ENCODE assay signal across 18 cellular contexts in the genomic region with DNA sequence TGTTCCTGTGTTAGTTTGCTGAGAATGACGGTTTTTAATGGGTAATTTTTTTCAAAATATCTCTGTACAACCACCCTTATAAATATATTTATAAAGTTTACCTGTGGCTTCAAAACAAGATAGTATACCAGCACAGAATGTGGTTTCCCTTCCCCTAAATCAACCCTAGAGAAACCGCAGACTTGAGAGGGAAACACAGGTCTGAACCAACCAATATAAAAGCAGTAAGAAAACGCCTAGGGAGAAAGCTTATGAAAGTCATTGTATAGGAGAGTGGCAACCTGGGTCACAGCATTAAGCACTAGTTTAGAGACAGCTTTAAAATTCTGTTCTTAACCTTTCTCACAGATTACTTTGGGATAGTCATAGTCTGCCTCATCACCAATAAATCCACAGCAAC.
DNase-seq lines count a peak whose midpoint lies in the region; ATAC-seq and TF ChIP-seq lines count a peak whose summit lies in the region.
"Had no signal": no experiment of that assay in that cellular context is flagged by ENCODE, and none has a peak within 500 bp of the region (broad histone marks: within the 10 kb centered on the region; RNA-seq: fewer than 3 reads in every experiment).

No MANE protein-coding gene starts in this region.

- no peaks in the 10 kb centered on the region for H3K9me3 Mint-ChIP-seq in neural progenitor cell

- H3K36me3 ChIP-seq in Loucy (ENCODE audit: insufficient read depth, low read length) (no peaks in the 10 kb centered on the region), PC-3 (ENCODE audit: low read depth, low read length) (no peaks in the 10 kb centered on the region), neural progenitor cell (no peaks in the 10 kb centered on the region)

- ATAC-seq in GM21717 (IDR thresholded peaks at IDR 0.05; ENCODE audit: unreplicated experiment) (peak; percentile 88), PC-3 (no peak), HG02623 (IDR thresholded peaks at IDR 0.05; ENCODE audit: unreplicated experiment) (no peak), GM21381 (IDR thresholded peaks at IDR 0.05; ENCODE audit: unreplicated experiment) (no peak), Right ventricle myocardium superior (ENCODE audit: poor library complexity) (no peak)

- no TSS peak for BruUV-seq in PC-3 (replicated peaks; lab: Mats Ljungman, UMichigan)

- peaks cover 3% of the 10 kb centered on the region; the same call in 1 of the 2 replicates for H3K9me3 ChIP-seq in Loucy (ENCODE audit: insufficient read depth, low read depth, low read length)
- H3K9me3 ChIP-seq in PC-3 (ENCODE audit: low read length), result no peaks in the 10 kb centered on the region
- no peaks in the 10 kb centered on the region for H3K9me3 ChIP-seq in neural progenitor cell (ENCODE audit: low read depth)

- H3K4me3 Mint-ChIP-seq in neural progenitor cell, result no peak overlapping the region
- H3K4me3 Mint-ChIP-seq: CD4-positive, alpha-beta memory T cell; H9 had no signal

- H3K9me2 ChIP-seq in Loucy (replicated peaks; ENCODE audit: low read depth, low read length), result no peaks in the 10 kb centered on the region
- H3K9me2 ChIP-seq in PC-3 (replicated peaks; ENCODE audit: low read length), result no peaks in the 10 kb centered on the region

- H3K36me3 Mint-ChIP-seq in neural progenitor cell, result no peaks in the 10 kb centered on the region
- H3K36me3 Mint-ChIP-seq: CD4-positive, alpha-beta memory T cell had no signal

- peaks cover 32% of the 10 kb centered on the region for H3K4me1 ChIP-seq in Loucy (ENCODE audit: insufficient read depth, low read length, poor library complexity, severe bottlenecking)
- H3K4me1 ChIP-seq in PC-3 (ENCODE audit: insufficient read depth, low read length), result no peaks in the 10 kb centered on the region
- no peaks in the 10 kb centered on the region for H3K4me1 ChIP-seq in neural progenitor cell

- peak overlapping the region; percentile 41 for H3K9ac ChIP-seq in Loucy (ENCODE audit: low read depth, low read length, poor library complexity, severe bottlenecking)
- no peak overlapping the region for H3K9ac ChIP-seq in PC-3 (ENCODE audit: low read length)
- no peak overlapping the region for H3K9ac ChIP-seq in neural progenitor cell

- H3K4me3 ChIP-seq in Loucy (ENCODE audit: low read length, poor library complexity, severe bottlenecking), result peak overlapping the region; percentile 18
- no peak overlapping the region for H3K4me3 ChIP-seq in PC-3 (ENCODE audit: low read length)
- no peak overlapping the region for H3K4me3 ChIP-seq in neural progenitor cell

- peaks cover 2% of the 10 kb centered on the region for H3K27me3 Mint-ChIP-seq in neural progenitor cell (ENCODE audit: insufficient read depth, low read depth)
- H3K27me3 Mint-ChIP-seq: CD4-positive, alpha-beta memory T cell had no signal

- no peak overlapping the region for H3K27ac ChIP-seq in PC-3 (ENCODE audit: low read length)
- peak overlapping the region; percentile 25 for H3K27ac ChIP-seq in neural progenitor cell

- no peaks in the 10 kb centered on the region for H4K20me1 ChIP-seq in Loucy (ENCODE audit: insufficient read depth, low read length, poor library complexity, severe bottlenecking)
- H4K20me1 ChIP-seq in PC-3 (ENCODE audit: low read length), result no peaks in the 10 kb centered on the region
- no peaks in the 10 kb centered on the region for H4K20me1 ChIP-seq in neural progenitor cell (ENCODE audit: low read depth)

- H3K4me1 Mint-ChIP-seq in neural progenitor cell, result peaks cover 7% of the 10 kb centered on the region
- H3K4me1 Mint-ChIP-seq: CD4-positive, alpha-beta memory T cell; H9 had no signal

- TF ChIP-seq CTCF in Loucy (conservative IDR thresholded peaks at IDR 0.05; ENCODE audit: low read length), result no peak
- no peak for TF ChIP-seq CTCF in PC-3 (conservative IDR thresholded peaks at IDR 0.05; ENCODE audit: low read depth, low read length)
- no peak for TF ChIP-seq CTCF in neural progenitor cell (IDR thresholded peaks at IDR 0.05)

- intact Hi-C loops in PC-3 (cut with micrococcal nuclease) (no loop called here), Right ventricle myocardium superior (cut with DNase I) (no loop called here)

- H3K79me2 ChIP-seq in Loucy (ENCODE audit: insufficient read depth, low read length), result no peaks in the 10 kb centered on the region
- H3K79me2 ChIP-seq in PC-3 (ENCODE audit: low read length), result no peaks in the 10 kb centered on the region
- no peaks in the 10 kb centered on the region for H3K79me2 ChIP-seq in neural progenitor cell (ENCODE audit: low read depth)

- DNase-seq in PC-3, result peak; percentile 15
- DNase-seq in neural progenitor cell (ENCODE audit: low spot score), result no peak
- DNase-seq in Right ventricle myocardium superior, result no peak
- DNase-seq: C1 segment of cervical spinal cord; CD4-positive, alpha-beta memory T cell; COR-L47; DMS53; H9; NCI-H1105; NCI-H1436 treated with DMSO at 0.1 percent for 48 hours; NCI-H187 treated with DMSO at 0.1 percent for 48 hours; NCI-H446 treated with DMSO at 0.1 percent for 48 hours; NCI-H526; SHP77 had no signal

- H3K27me3 ChIP-seq in Loucy (ENCODE audit: insufficient read depth, low read length, poor library complexity, severe bottlenecking) (no peaks in the 10 kb centered on the region), PC-3 (ENCODE audit: low read length) (no peaks in the 10 kb centered on the region), neural progenitor cell (no peaks in the 10 kb centered on the region)

- H2AFZ ChIP-seq in Loucy (ENCODE audit: low read length) (peak overlapping the region; percentile 22; the same call in 1 of the 2 replicates), PC-3 (ENCODE audit: low read length) (no peak overlapping the region), neural progenitor cell (replicated peaks) (no peak overlapping the region)

- POLR2A ChIA-PET in PC-3 (lab: Charles Lee; ENCODE audit: unreplicated experiment), result no interaction called here

- H3F3A ChIP-seq in Loucy (ENCODE audit: low read depth) (no peaks in the 10 kb centered on the region), PC-3 (ENCODE audit: low read length, unreplicated experiment) (no peaks in the 10 kb centered on the region), neural progenitor cell (ENCODE audit: low read depth) (no peaks in the 10 kb centered on the region)

- H3K4me2 ChIP-seq in Loucy (ENCODE audit: low read depth, low read length, poor library complexity, severe bottlenecking) (peak overlapping the region; percentile 53), PC-3 (ENCODE audit: low read length) (no peak overlapping the region), neural progenitor cell (no peak overlapping the region)

- CTCF ChIA-PET in PC-3 (lab: Charles Lee), result no interaction called here

- no peak overlapping the region for H3K27ac Mint-ChIP-seq in neural progenitor cell
- H3K27ac Mint-ChIP-seq: CD4-positive, alpha-beta memory T cell; H9 had no signal
